9 cellular contexts compared by ENCODE assay signal in genomic region chr19:54162884-54163283, GRCh38. TPM values are rescaled to one million over a fixed set of nuclear protein-coding genes. Genes with fewer than 3 reads are reported as not detected.
DNase-seq lines count a peak whose midpoint lies in the region; ATAC-seq and TF ChIP-seq lines count a peak whose summit lies in the region.
"Had no signal": no experiment of that assay in that cellular context is flagged by ENCODE, and none has a peak within 500 bp of the region (broad histone marks: within the 10 kb centered on the region; RNA-seq: fewer than 3 reads in every experiment).

No MANE protein-coding gene starts in this region.

- no peak for DNase-seq in MCF 10A (ENCODE audit: unreplicated experiment)
- DNase-seq in mammary epithelial cell = no peak
- no peak for DNase-seq in activated T-helper 2 cell treated with anti-CD3 and anti-CD28 coated beads, Interferon-gamma antibody, Interleukin-2, Interleukin-4, amounts not matched to agents 10 μg/mL and 5 μg/mL and 100 μg/mL, durations not matched to agents 14 hours and 24 hours and 36 hours (ENCODE audit: low spot score)
- peak; percentile 45 for DNase-seq in left lobe of liver (ENCODE audit: low spot score)
- no peak for DNase-seq in thoracic aorta (ENCODE audit: low spot score)
- DNase-seq in NCI-H748 (lab: John Stamatoyannopoulos, UW; ENCODE audit: unreplicated experiment) = no peak
- DNase-seq in lower leg skin (ENCODE audit: low spot score in 2 of 2) = no peak

- H3K27me3 Mint-ChIP-seq in MCF 10A (ENCODE audit: insufficient read depth, unreplicated experiment) = no peaks in the 10 kb centered on the region
- no peaks in the 10 kb centered on the region for H3K27me3 Mint-ChIP-seq in activated T-helper 2 cell treated with anti-CD3 and anti-CD28 coated beads, Interferon-gamma antibody, Interleukin-2, Interleukin-4, amounts not matched to agents 10 μg/mL and 5 μg/mL and 100 μg/mL, durations not matched to agents 14 hours and 24 hours and 36 hours (ENCODE audit: low read depth)

- no peaks in the 10 kb centered on the region for H4K20me1 ChIP-seq in mammary epithelial cell (ENCODE audit: insufficient read depth, low read length)

- CTCF ChIA-PET in MCF 10A (lab: Yijun Ruan, JAX) (interaction anchor here (1.0 kb wide), 1 partner anchor 70 kb away, joined by 3 read pairs; no protein-coding TSS in a partner anchor), mammary epithelial cell (lab: Charles Lee; ENCODE audit: low non-redundant PET) (no interaction called here)

- H3K4me3 Mint-ChIP-seq in MCF 10A (ENCODE audit: unreplicated experiment) = peak overlapping the region; percentile 76
- H3K4me3 Mint-ChIP-seq in activated T-helper 2 cell treated with anti-CD3 and anti-CD28 coated beads, Interferon-gamma antibody, Interleukin-2, Interleukin-4, amounts not matched to agents 10 μg/mL and 5 μg/mL and 100 μg/mL, durations not matched to agents 14 hours and 24 hours and 36 hours (ENCODE audit: low read depth) = peak overlapping the region; percentile 88

- POLR2A ChIA-PET in MCF 10A (lab: Yijun Ruan, JAX) = no interaction called here

- H2AFZ ChIP-seq in mammary epithelial cell (ENCODE audit: low read depth, low read length) = no peak overlapping the region

- H3K27ac ChIP-seq in mammary epithelial cell (ENCODE audit: insufficient read depth, low read depth, low read length) = no peak overlapping the region
- no peak overlapping the region for H3K27ac ChIP-seq in thoracic aorta
- H3K27ac ChIP-seq: uterus had no signal

- peaks cover 9% of the 10 kb centered on the region for H3K9me3 ChIP-seq in mammary epithelial cell (replicated peaks; ENCODE audit: insufficient read depth, low read length)
- H3K9me3 ChIP-seq in thoracic aorta = no peaks in the 10 kb centered on the region
- H3K9me3 ChIP-seq: uterus had no signal

- H3K79me2 ChIP-seq in mammary epithelial cell (ENCODE audit: insufficient read depth, low read length) = peaks cover 15% of the 10 kb centered on the region

- H3K4me2 ChIP-seq in mammary epithelial cell (ENCODE audit: insufficient read depth, low read depth, low read length) = no peak overlapping the region

- WGBS in mammary epithelial cell (ENCODE audit: low coverage, missing lambda C conversion rate) = 56% methylated on average over 9 of the region's 14 CpGs
- WGBS in lower leg skin, 2 donors = 68 to 71% methylated on average over 14 of the region's 14 CpGs

- H3K36me3 ChIP-seq in mammary epithelial cell (ENCODE audit: insufficient read depth, low read length) (no peaks in the 10 kb centered on the region), thoracic aorta (no peaks in the 10 kb centered on the region)
- H3K36me3 ChIP-seq: uterus had no signal

- peaks cover 19% of the 10 kb centered on the region for H3K4me1 ChIP-seq in mammary epithelial cell (ENCODE audit: insufficient read depth, low read length)
- H3K4me1 ChIP-seq in thoracic aorta (ENCODE audit: control insufficient read depth in 1 of 2, low read depth in 2 of 2) = peaks cover 16 to 29% of the 10 kb centered on the region in 2 donors

- intact Hi-C loops in MCF 10A (cut with micrococcal nuclease) = loop anchor here (5.0 kb wide), 1 partner anchor 39 kb away; the partner anchor contains the start of gene RPS9
- intact Hi-C loops in mammary epithelial cell (cut with micrococcal nuclease) = no loop called here
- intact Hi-C loops in activated T-helper 2 cell treated with anti-CD3 and anti-CD28 coated beads, Interferon-gamma antibody, Interleukin-2, Interleukin-4, amounts not matched to agents 10 μg/mL and 5 μg/mL and 100 μg/mL, durations not matched to agents 14 hours and 24 hours and 36 hours (cut with micrococcal nuclease) = no loop called here
- intact Hi-C loops in lower leg skin (cut with DNase I; ENCODE audit: low total_unique reads) = no loop called here

- no peaks in the 10 kb centered on the region for H3K27me3 ChIP-seq in mammary epithelial cell (ENCODE audit: insufficient read depth, low read length)
- H3K27me3 ChIP-seq in thoracic aorta (replicated peaks; ENCODE audit: insufficient read depth) = peaks cover 4% of the 10 kb centered on the region
- H3K27me3 ChIP-seq: uterus had no signal

- H3K27ac Mint-ChIP-seq in MCF 10A (ENCODE audit: low read depth, unreplicated experiment) = no peak overlapping the region
- H3K27ac Mint-ChIP-seq in activated T-helper 2 cell treated with anti-CD3 and anti-CD28 coated beads, Interferon-gamma antibody, Interleukin-2, Interleukin-4, amounts not matched to agents 10 μg/mL and 5 μg/mL and 100 μg/mL, durations not matched to agents 14 hours and 24 hours and 36 hours = no peak overlapping the region

- H3K9ac ChIP-seq in mammary epithelial cell (ENCODE audit: insufficient read depth, low read length) = no peak overlapping the region

- BruUV-seq in MCF 10A (replicated peaks; lab: Mats Ljungman, UMichigan) (no TSS peak), mammary epithelial cell (replicated peaks; lab: Mats Ljungman, UMichigan) (no TSS peak)

- dilution Hi-C loops in mammary epithelial cell (cut with HindIII; ENCODE audit: low sequenced_read_pairs) = no loop called here

- H3K9me3 Mint-ChIP-seq in MCF 10A (ENCODE audit: unreplicated experiment) = no peaks in the 10 kb centered on the region
- no peaks in the 10 kb centered on the region for H3K9me3 Mint-ChIP-seq in activated T-helper 2 cell treated with anti-CD3 and anti-CD28 coated beads, Interferon-gamma antibody, Interleukin-2, Interleukin-4, amounts not matched to agents 10 μg/mL and 5 μg/mL and 100 μg/mL, durations not matched to agents 14 hours and 24 hours and 36 hours

- ATAC-seq in left lobe of liver (no peak), thoracic aorta (ENCODE audit: insufficient number of reproducible peaks, low FRiP score, low read depth) (no peak), GM19035 (IDR thresholded peaks at IDR 0.05; ENCODE audit: unreplicated experiment) (no peak)

- TF ChIP-seq POLR2A in lower leg skin (IDR thresholded peaks at IDR 0.05) = no peak

- in situ Hi-C loops in mammary epithelial cell (cut with MboI; ENCODE audit: low sequenced_read_pairs in 2 of 2) = no loop called here

- TF ChIP-seq CTCF in MCF 10A (IDR thresholded peaks at IDR 0.05; ENCODE audit: unreplicated experiment) (no peak), mammary epithelial cell (conservative IDR thresholded peaks at IDR 0.05 in 1 of 2, IDR thresholded peaks at IDR 0.05 in 1 of 2; ENCODE audit: extremely low read depth in 1 of 2, insufficient read depth in 1 of 2, low read depth in 1 of 2, low read length in 2 of 2) (no peak), thoracic aorta (IDR thresholded peaks at IDR 0.05) (no peak), lower leg skin (IDR thresholded peaks at IDR 0.05) (no peak)

- H3K36me3 Mint-ChIP-seq in MCF 10A (ENCODE audit: insufficient read depth, unreplicated experiment) = peaks cover 5% of the 10 kb centered on the region
- H3K36me3 Mint-ChIP-seq in activated T-helper 2 cell treated with anti-CD3 and anti-CD28 coated beads, Interferon-gamma antibody, Interleukin-2, Interleukin-4, amounts not matched to agents 10 μg/mL and 5 μg/mL and 100 μg/mL, durations not matched to agents 14 hours and 24 hours and 36 hours (ENCODE audit: low read depth) = peaks cover 4% of the 10 kb centered on the region

- H3K4me1 Mint-ChIP-seq in MCF 10A (ENCODE audit: insufficient read depth, unreplicated experiment) = peaks cover 22% of the 10 kb centered on the region
- peaks cover 41% of the 10 kb centered on the region for H3K4me1 Mint-ChIP-seq in activated T-helper 2 cell treated with anti-CD3 and anti-CD28 coated beads, Interferon-gamma antibody, Interleukin-2, Interleukin-4, amounts not matched to agents 10 μg/mL and 5 μg/mL and 100 μg/mL, durations not matched to agents 14 hours and 24 hours and 36 hours (ENCODE audit: low read depth)

- H3K4me3 ChIP-seq in mammary epithelial cell (replicated peaks in 1 of 3; ENCODE audit: insufficient read depth in 1 of 3, low read depth in 2 of 3, low read length in 3 of 3) (no peak overlapping the region), thoracic aorta (peak overlapping the region; percentile 57), lower leg skin (ENCODE audit: low read depth, poor library complexity, severe bottlenecking) (no peak overlapping the region)

RNA-seq across cellular contexts. Expression of gene LENG1, which starts 3.4 kb away (rescaled TPM):
- total RNA-seq in MCF 10A (2022) (6.1 and 8.2 TPM in 2 replicates), mammary epithelial cell (1 to 10 TPM; 2.3 to 5.9 TPM), left lobe of liver (1.3 TPM), thoracic aorta (1 to 10 TPM; 7.6 to 8.0 TPM), lower leg skin (1 to 10 TPM; 6.0 to 8.4 (median 6.6) TPM)
- 3.4 TPM for polyA plus RNA-seq in mammary epithelial cell
- polyA minus RNA-seq in mammary epithelial cell = 0.93 TPM
- 4.0 and 5.1 TPM in 2 replicates for total RNA-seq in activated T-helper 2 cell treated with anti-CD3 and anti-CD28 coated beads, Interferon-gamma antibody, Interleukin-2, Interleukin-4, amounts not matched to agents 10 μg/mL and 5 μg/mL and 100 μg/mL, durations not matched to agents 14 hours and 24 hours and 36 hours

RNA-seq across cellular contexts. Expression of gene TMC4, which starts 10.1 kb away (rescaled TPM):
- total RNA-seq in MCF 10A (2022) (3.7 and 6.1 TPM in 2 replicates), mammary epithelial cell (10 to 100 TPM; 21.0 to 41.0 TPM), left lobe of liver (1.9 TPM), thoracic aorta (1 to 10 TPM in 1 of 2 donors, under 1 TPM in 1; 0.41 to 7.8 TPM), lower leg skin (1 to 10 TPM; 2.4 to 9.3 (median 6.3) TPM)
- polyA plus RNA-seq in mammary epithelial cell = 5.3 TPM
- polyA minus RNA-seq in mammary epithelial cell = 2.2 TPM
- total RNA-seq in activated T-helper 2 cell treated with anti-CD3 and anti-CD28 coated beads, Interferon-gamma antibody, Interleukin-2, Interleukin-4, amounts not matched to agents 10 μg/mL and 5 μg/mL and 100 μg/mL, durations not matched to agents 14 hours and 24 hours and 36 hours = 0.16 and 0.37 TPM in 2 replicates

RNA-seq across cellular contexts. Expression of gene CNOT3, which starts 25.3 kb away (rescaled TPM):
- total RNA-seq in MCF 10A (2022) (63.2 and 80.5 TPM in 2 replicates), mammary epithelial cell (10 to 100 TPM in 1 of 2 donors, 1 to 10 TPM in 1; 4.3 to 54.1 TPM), left lobe of liver (19.0 TPM), thoracic aorta (10 to 100 TPM; 20.8 to 28.1 TPM), lower leg skin (10 to 100 TPM; 19.5 to 56.9 (median 37.1) TPM)
- polyA plus RNA-seq in mammary epithelial cell = 10.5 TPM
- polyA minus RNA-seq in mammary epithelial cell = 33.2 TPM
- 61.6 and 67.5 TPM in 2 replicates for total RNA-seq in activated T-helper 2 cell treated with anti-CD3 and anti-CD28 coated beads, Interferon-gamma antibody, Interleukin-2, Interleukin-4, amounts not matched to agents 10 μg/mL and 5 μg/mL and 100 μg/mL, durations not matched to agents 14 hours and 24 hours and 36 hours

RNA-seq across cellular contexts. Expression of gene MBOAT7, which starts 26.5 kb away (rescaled TPM):
- total RNA-seq in MCF 10A (2022) (43.8 and 49.5 TPM in 2 replicates), mammary epithelial cell (100 to 1,000 TPM in 1 of 2 donors, 10 to 100 TPM in 1; 43.5 to 140 TPM), left lobe of liver (34.3 TPM), thoracic aorta (10 to 100 TPM; 46.0 to 61.1 TPM), lower leg skin (100 to 1,000 TPM in 1 of 4 donors, 10 to 100 TPM in 3; 57.4 to 117 (median 62.2) TPM)
- polyA plus RNA-seq in mammary epithelial cell = 70.4 TPM
- polyA minus RNA-seq in mammary epithelial cell = 70.9 TPM
- total RNA-seq in activated T-helper 2 cell treated with anti-CD3 and anti-CD28 coated beads, Interferon-gamma antibody, Interleukin-2, Interleukin-4, amounts not matched to agents 10 μg/mL and 5 μg/mL and 100 μg/mL, durations not matched to agents 14 hours and 24 hours and 36 hours = 311 and 318 TPM in 2 replicates

RNA-seq across cellular contexts. Expression of gene TSEN34, which starts 28.2 kb away (rescaled TPM):
- total RNA-seq in MCF 10A (2022) (28.0 and 40.1 TPM in 2 replicates), mammary epithelial cell (10 to 100 TPM; 65.3 to 94.0 TPM), left lobe of liver (17.4 TPM), thoracic aorta (10 to 100 TPM; 38.5 to 60.7 TPM), lower leg skin (100 to 1,000 TPM in 2 of 4 donors, 10 to 100 TPM in 2; 80.5 to 118 (median 107) TPM)
- 82.0 TPM for polyA plus RNA-seq in mammary epithelial cell
- 26.7 TPM for polyA minus RNA-seq in mammary epithelial cell
- 16.8 and 19.0 TPM in 2 replicates for total RNA-seq in activated T-helper 2 cell treated with anti-CD3 and anti-CD28 coated beads, Interferon-gamma antibody, Interleukin-2, Interleukin-4, amounts not matched to agents 10 μg/mL and 5 μg/mL and 100 μg/mL, durations not matched to agents 14 hours and 24 hours and 36 hours
